Comparison of ENCODE assay signal across 29 cellular contexts in genomic region chr22:45966892-45967365, GRCh38. TPM values are rescaled to one million over a fixed set of nuclear protein-coding genes. Genes with fewer than 3 reads are reported as not detected.
"Had no signal": no experiment of that assay in that cellular context is flagged by ENCODE, and none has a peak within 500 bp of the region (broad histone marks: within the 10 kb centered on the region; RNA-seq: fewer than 3 reads in every experiment).

No MANE protein-coding gene starts in this region.

- H3K4me3 ChIP-seq: esophagus muscularis mucosa, gastrocnemius medialis, sigmoid colon, smooth muscle cell, testis, vagina had no signal

- H3K36me3 ChIP-seq: esophagus muscularis mucosa, gastrocnemius medialis, sigmoid colon, vagina had no signal

- ATAC-seq: activated CD8-positive, alpha-beta memory T cell treated with anti-CD3 and anti-CD28 coated beads, Interleukin-2, amount 10 ng/mL, durations not matched to agents 7 days and 5 days; activated CD8-positive, alpha-beta T cell treated with anti-CD3 and anti-CD28 coated beads for 36 hours; activated naive CD4-positive, alpha-beta T cell treated with anti-CD3 and anti-CD28 coated beads, Interleukin-2, amount 50 U/mL, for 72 hours; effector memory CD8-positive, alpha-beta T cell; gastrocnemius medialis; left cardiac atrium; stimulated activated memory B cell treated with anti-CD40 and anti-IgM and Interleukin-4, amounts not matched to agents 10 μg/mL and 1 μg/mL and 100 μg/mL, for 72 hours had no signal

- DNase-seq: activated CD4-positive, alpha-beta T cell treated with anti-CD3 and anti-CD28 coated beads, Interleukin-2, amount 10 ng/mL, durations not matched to agents 7 days and 5 days; activated CD4-positive, CD25-positive, alpha-beta regulatory T cell treated with anti-CD3 and anti-CD28 coated beads, Interleukin-2, amount 50 U/mL, for 72 hours; activated CD8-positive, alpha-beta memory T cell treated with anti-CD3 and anti-CD28 coated beads, Interleukin-2, amount 10 ng/mL, durations not matched to agents 7 days and 5 days; activated gamma-delta T cell; aorta; central memory CD4-positive, alpha-beta T cell; effector memory CD8-positive, alpha-beta T cell; gastrocnemius medialis; islet precursor cell; left cardiac atrium; nephron progenitor cell; sigmoid colon; stimulated activated CD4-positive, alpha-beta T cell treated with anti-CD3 and anti-CD28 coated beads, Interleukin-15, amount 100 ng/mL, for 24 hours; T-helper 2 cell; testis had no signal

- H3K36me3 Mint-ChIP-seq: activated CD8-positive, alpha-beta memory T cell treated with anti-CD3 and anti-CD28 coated beads, Interleukin-2, amount 10 ng/mL, durations not matched to agents 7 days and 5 days; activated naive CD4-positive, alpha-beta T cell treated with anti-CD3 and anti-CD28 coated beads, Interleukin-2, amount 50 U/mL, for 72 hours; memory B cell; stimulated activated memory B cell treated with anti-CD40 and anti-IgM and Interleukin-4, amounts not matched to agents 10 μg/mL and 1 μg/mL and 100 μg/mL, for 72 hours; type B pancreatic cell had no signal

- H3K9me3 Mint-ChIP-seq: activated CD4-positive, alpha-beta T cell treated with anti-CD3 and anti-CD28 coated beads, Interleukin-2, amount 10 ng/mL, durations not matched to agents 7 days and 5 days; activated CD8-positive, alpha-beta T cell treated with anti-CD3 and anti-CD28 coated beads for 36 hours; activated naive CD4-positive, alpha-beta T cell treated with anti-CD3 and anti-CD28 coated beads, Interleukin-2, amount 50 U/mL, for 72 hours; activated T-helper 1 cell treated with anti-CD3 and anti-CD28 coated beads, Interleukin-12 subunit alpha, Interleukin-12 subunit beta, Interleukin-2, Interleukin-4 antibody, amounts not matched to agents 30 ng/mL and 10 ng/mL and 1 ng/mL, durations not matched to agents 14 hours and 24 hours and 36 hours; effector memory CD8-positive, alpha-beta T cell; memory B cell; nephron progenitor cell; stimulated activated memory B cell treated with anti-CD40 and anti-IgM and Interleukin-4, amounts not matched to agents 10 μg/mL and 1 μg/mL and 100 μg/mL, for 72 hours; type B pancreatic cell had no signal

- H3K27me3 ChIP-seq: testis had no signal

- H3K4me3 Mint-ChIP-seq: activated CD4-positive, alpha-beta T cell treated with anti-CD3 and anti-CD28 coated beads, Interleukin-2, amount 10 ng/mL, durations not matched to agents 7 days and 5 days; activated CD8-positive, alpha-beta memory T cell treated with anti-CD3 and anti-CD28 coated beads, Interleukin-2, amount 10 ng/mL, durations not matched to agents 7 days and 5 days; activated CD8-positive, alpha-beta T cell treated with anti-CD3 and anti-CD28 coated beads for 36 hours; activated T-helper 1 cell treated with anti-CD3 and anti-CD28 coated beads, Interleukin-12 subunit alpha, Interleukin-12 subunit beta, Interleukin-2, Interleukin-4 antibody, amounts not matched to agents 30 ng/mL and 10 ng/mL and 1 ng/mL, durations not matched to agents 14 hours and 24 hours and 36 hours; effector memory CD8-positive, alpha-beta T cell; memory B cell; nephron progenitor cell; stimulated activated memory B cell treated with anti-CD40 and anti-IgM and Interleukin-4, amounts not matched to agents 10 μg/mL and 1 μg/mL and 100 μg/mL, for 72 hours; type B pancreatic cell had no signal

- H3K9me3 ChIP-seq: esophagus muscularis mucosa, gastrocnemius medialis, sigmoid colon, testis, vagina had no signal

- FAIRE-seq: colon had no signal

- H3K27ac Mint-ChIP-seq: activated CD4-positive, alpha-beta T cell treated with anti-CD3 and anti-CD28 coated beads, Interleukin-2, amount 10 ng/mL, durations not matched to agents 7 days and 5 days; activated CD8-positive, alpha-beta memory T cell treated with anti-CD3 and anti-CD28 coated beads, Interleukin-2, amount 10 ng/mL, durations not matched to agents 7 days and 5 days; activated CD8-positive, alpha-beta T cell treated with anti-CD3 and anti-CD28 coated beads for 36 hours; activated naive CD4-positive, alpha-beta T cell treated with anti-CD3 and anti-CD28 coated beads, Interleukin-2, amount 50 U/mL, for 72 hours; activated T-helper 1 cell treated with anti-CD3 and anti-CD28 coated beads, Interleukin-12 subunit alpha, Interleukin-12 subunit beta, Interleukin-2, Interleukin-4 antibody, amounts not matched to agents 30 ng/mL and 10 ng/mL and 1 ng/mL, durations not matched to agents 14 hours and 24 hours and 36 hours; effector memory CD8-positive, alpha-beta T cell; memory B cell; nephron progenitor cell; stimulated activated memory B cell treated with anti-CD40 and anti-IgM and Interleukin-4, amounts not matched to agents 10 μg/mL and 1 μg/mL and 100 μg/mL, for 72 hours; type B pancreatic cell had no signal

- H3K4me2 ChIP-seq: smooth muscle cell had no signal

- H3K27ac ChIP-seq: esophagus muscularis mucosa, gastrocnemius medialis, sigmoid colon, testis, vagina had no signal

RNA-seq across cellular contexts. Expression of gene WNT7B, which starts 10.0 kb away (rescaled TPM):
- total RNA-seq: activated CD4-positive, alpha-beta T cell treated with anti-CD3 and anti-CD28 coated beads, Interleukin-2, amount 10 ng/mL, durations not matched to agents 7 days and 5 days; activated CD8-positive, alpha-beta memory T cell treated with anti-CD3 and anti-CD28 coated beads, Interleukin-2, amount 10 ng/mL, durations not matched to agents 7 days and 5 days; activated CD8-positive, alpha-beta T cell treated with anti-CD3 and anti-CD28 coated beads for 36 hours; activated T-helper 1 cell treated with anti-CD3 and anti-CD28 coated beads, Interleukin-12 subunit alpha, Interleukin-12 subunit beta, Interleukin-2, Interleukin-4 antibody, amounts not matched to agents 30 ng/mL and 10 ng/mL and 1 ng/mL, durations not matched to agents 14 hours and 24 hours and 36 hours; aorta; dermis microvascular lymphatic vessel endothelial cell; esophagus muscularis mucosa; gastrocnemius medialis; left cardiac atrium; mononuclear cell; myocyte; posterior vena cava; sigmoid colon had no signal
- polyA plus RNA-seq: aorta, sigmoid colon had no signal
